Comparison of ENCODE assay signal across 20 cellular contexts in the genomic region with DNA sequence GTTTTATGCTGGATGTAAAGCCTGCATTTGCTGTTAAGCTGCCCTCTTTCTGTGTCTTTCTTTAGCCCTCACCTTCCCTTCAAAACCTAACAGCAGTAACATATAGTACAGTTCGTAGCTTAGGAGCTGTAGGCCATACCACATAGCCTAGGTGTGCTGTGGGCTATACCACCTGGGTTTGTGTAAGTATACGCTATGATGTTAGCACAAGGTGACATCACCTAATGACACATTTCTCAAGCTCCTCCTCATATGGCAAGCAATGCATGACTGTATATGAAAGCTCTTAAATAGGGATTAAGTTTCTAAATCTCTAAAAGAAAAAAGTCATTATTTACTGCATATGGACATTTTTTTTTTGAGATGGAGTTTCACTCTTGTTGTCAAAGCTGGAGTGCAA. TPM values are rescaled to one million over a fixed set of nuclear protein-coding genes. Genes with fewer than 3 reads are reported as not detected.
A peak's percentile ranks its signal among the peaks of the same experiment; 100 is the strongest.
DNase-seq lines count a peak whose midpoint lies in the region; ATAC-seq, FAIRE-seq and TF ChIP-seq lines count a peak whose summit lies in the region.
"Had no signal": no experiment of that assay in that cellular context is flagged by ENCODE, and none has a peak within 500 bp of the region (broad histone marks: within the 10 kb centered on the region; RNA-seq: fewer than 3 reads in every experiment).

No MANE protein-coding gene starts in this region.

- H3K27ac ChIP-seq in HEK293 (ENCODE audit: extremely low read depth, low read depth, low read length) (no peak overlapping the region), ovary (no peak overlapping the region)
- H3K27ac ChIP-seq: 22Rv1, A549, C4-2B had no signal

- CTCF ChIA-PET in HEK293 (lab: Yijun Ruan, JAX), result no interaction called here

- TF ChIP-seq CTCF in HEK293 (tag by site-specific recombination; IDR thresholded peaks at IDR 0.05) (no peak), bronchial epithelial cell (IDR thresholded peaks at IDR 0.05; ENCODE audit: insufficient read depth, low read length, severe bottlenecking) (no peak), ovary (IDR thresholded peaks at IDR 0.05) (no peak)

- H3K4me1 Mint-ChIP-seq in stimulated activated effector memory CD8-positive, alpha-beta T cell treated with anti-CD3 and anti-CD28 coated beads, Interleukin-12 subunit alpha, Interleukin-12 subunit beta, amount 100 ng/mL, for 72 hours, result no peaks in the 10 kb centered on the region

- DNase-seq in DMS53 (lab: John Stamatoyannopoulos, UW) (peak; percentile 56), DMS53 treated with DMSO at 0.1 percent for 48 hours (lab: John Stamatoyannopoulos, UW; ENCODE audit: unreplicated experiment) (no peak), bronchial epithelial cell (ENCODE audit: low read depth) (peak; percentile 63), HUDEP-2 (lab: John Stamatoyannopoulos, UW; ENCODE audit: unreplicated experiment in 76 of 76) (no peak), ovary (no peak)
- no peak for DNase-seq in stimulated activated effector memory CD8-positive, alpha-beta T cell treated with anti-CD3 and anti-CD28 coated beads, Interleukin-12 subunit alpha, Interleukin-12 subunit beta, amount 100 ng/mL, for 72 hours (ENCODE audit: low spot score in 2 of 2)
- DNase-seq: AML-193; CD4-positive, alpha-beta T cell; DMS153; DND-41; EL; GOT3; H7 had no signal

- no peak for FAIRE-seq in bronchial epithelial cell (lab: Jason Lieb, UNC)
- FAIRE-seq: A549, G401.6, GM12891 had no signal

- H3K27me3 ChIP-seq in bronchial epithelial cell (ENCODE audit: control insufficient read depth, insufficient read depth, low read length), result no peaks in the 10 kb centered on the region
- H3K27me3 ChIP-seq in ovary, result no peaks in the 10 kb centered on the region

- POLR2A ChIA-PET in HEK293 (lab: Yijun Ruan, JAX), result no interaction called here

- H3K9me3 Mint-ChIP-seq in stimulated activated effector memory CD8-positive, alpha-beta T cell treated with anti-CD3 and anti-CD28 coated beads, Interleukin-12 subunit alpha, Interleukin-12 subunit beta, amount 100 ng/mL, for 72 hours, result peaks cover 10% of the 10 kb centered on the region

- H3K4me1 ChIP-seq in HEK293 (ENCODE audit: control insufficient read depth, insufficient read depth, low read length) (0 out of 2 replicates have a peak, but pooled peaks cover 3% of the 10 kb centered on the region), ovary (ENCODE audit: insufficient read depth) (no peaks in the 10 kb centered on the region)

- H3K36me3 ChIP-seq in HEK293 (ENCODE audit: control insufficient read depth in 2 of 2, insufficient read depth in 1 of 2, low read length in 2 of 2) (no peaks in the 10 kb centered on the region), bronchial epithelial cell (ENCODE audit: control insufficient read depth, insufficient read depth, low read length) (no peaks in the 10 kb centered on the region), ovary (no peaks in the 10 kb centered on the region)

- H3K4me3 Mint-ChIP-seq in stimulated activated effector memory CD8-positive, alpha-beta T cell treated with anti-CD3 and anti-CD28 coated beads, Interleukin-12 subunit alpha, Interleukin-12 subunit beta, amount 100 ng/mL, for 72 hours, result no peak overlapping the region
- H3K4me3 Mint-ChIP-seq: CD4-positive, alpha-beta T cell had no signal

- TF ChIP-seq EP300 in ovary (IDR thresholded peaks at IDR 0.05), result no peak

- peak; percentile 44 for ATAC-seq in stimulated activated effector memory CD8-positive, alpha-beta T cell treated with anti-CD3 and anti-CD28 coated beads, Interleukin-12 subunit alpha, Interleukin-12 subunit beta, amount 100 ng/mL, for 72 hours
- ATAC-seq: HCT116 had no signal

- no peak for TF ChIP-seq POLR2A in ovary (IDR thresholded peaks at IDR 0.05)

- intact Hi-C loops in ovary (cut with DNase I), result no loop called here

- no peaks in the 10 kb centered on the region for H3K9me3 ChIP-seq in HEK293 (ENCODE audit: control insufficient read depth, insufficient read depth, low read depth, low read length)
- H3K9me3 ChIP-seq in ovary, result no peaks in the 10 kb centered on the region
- H3K9me3 ChIP-seq: A549 had no signal

- no peak overlapping the region for H3K27ac Mint-ChIP-seq in stimulated activated effector memory CD8-positive, alpha-beta T cell treated with anti-CD3 and anti-CD28 coated beads, Interleukin-12 subunit alpha, Interleukin-12 subunit beta, amount 100 ng/mL, for 72 hours
- H3K27ac Mint-ChIP-seq: CD4-positive, alpha-beta T cell had no signal

- 48 to 86% (median 85%) methylated on average over 2 of the region's 2 CpGs for WGBS in ovary, 3 donors

- H3K36me3 Mint-ChIP-seq in stimulated activated effector memory CD8-positive, alpha-beta T cell treated with anti-CD3 and anti-CD28 coated beads, Interleukin-12 subunit alpha, Interleukin-12 subunit beta, amount 100 ng/mL, for 72 hours, result no peaks in the 10 kb centered on the region

- H3K4me3 ChIP-seq in HEK293 (ENCODE audit: low read depth, low read length), result no peak overlapping the region
- no peak overlapping the region for H3K4me3 ChIP-seq in bronchial epithelial cell (ENCODE audit: low read depth, low read length)
- H3K4me3 ChIP-seq in ovary, result no peak overlapping the region
- H3K4me3 ChIP-seq: A549 had no signal

TF ChIP-seq in HEK293, 187 proteins besides CTCF, POLR2A, EP300 and RAD21:
- TF ChIP-seq ATF2 (tag by site-specific recombination; IDR thresholded peaks at IDR 0.05; ENCODE audit: low read depth) (0 out of 2 replicates have a peak, but pooled peaks have one; percentile 10), ZNF10 (tag by site-specific recombination; IDR thresholded peaks at IDR 0.05) (no peak), GLIS2 (tag by site-specific recombination; IDR thresholded peaks at IDR 0.05) (no peak), ZNF629 (tag by site-specific recombination; IDR thresholded peaks at IDR 0.05) (no peak), ZNF2 (tag by site-specific recombination; IDR thresholded peaks at IDR 0.05) (no peak)
- TF ChIP-seq, protein P1, sequence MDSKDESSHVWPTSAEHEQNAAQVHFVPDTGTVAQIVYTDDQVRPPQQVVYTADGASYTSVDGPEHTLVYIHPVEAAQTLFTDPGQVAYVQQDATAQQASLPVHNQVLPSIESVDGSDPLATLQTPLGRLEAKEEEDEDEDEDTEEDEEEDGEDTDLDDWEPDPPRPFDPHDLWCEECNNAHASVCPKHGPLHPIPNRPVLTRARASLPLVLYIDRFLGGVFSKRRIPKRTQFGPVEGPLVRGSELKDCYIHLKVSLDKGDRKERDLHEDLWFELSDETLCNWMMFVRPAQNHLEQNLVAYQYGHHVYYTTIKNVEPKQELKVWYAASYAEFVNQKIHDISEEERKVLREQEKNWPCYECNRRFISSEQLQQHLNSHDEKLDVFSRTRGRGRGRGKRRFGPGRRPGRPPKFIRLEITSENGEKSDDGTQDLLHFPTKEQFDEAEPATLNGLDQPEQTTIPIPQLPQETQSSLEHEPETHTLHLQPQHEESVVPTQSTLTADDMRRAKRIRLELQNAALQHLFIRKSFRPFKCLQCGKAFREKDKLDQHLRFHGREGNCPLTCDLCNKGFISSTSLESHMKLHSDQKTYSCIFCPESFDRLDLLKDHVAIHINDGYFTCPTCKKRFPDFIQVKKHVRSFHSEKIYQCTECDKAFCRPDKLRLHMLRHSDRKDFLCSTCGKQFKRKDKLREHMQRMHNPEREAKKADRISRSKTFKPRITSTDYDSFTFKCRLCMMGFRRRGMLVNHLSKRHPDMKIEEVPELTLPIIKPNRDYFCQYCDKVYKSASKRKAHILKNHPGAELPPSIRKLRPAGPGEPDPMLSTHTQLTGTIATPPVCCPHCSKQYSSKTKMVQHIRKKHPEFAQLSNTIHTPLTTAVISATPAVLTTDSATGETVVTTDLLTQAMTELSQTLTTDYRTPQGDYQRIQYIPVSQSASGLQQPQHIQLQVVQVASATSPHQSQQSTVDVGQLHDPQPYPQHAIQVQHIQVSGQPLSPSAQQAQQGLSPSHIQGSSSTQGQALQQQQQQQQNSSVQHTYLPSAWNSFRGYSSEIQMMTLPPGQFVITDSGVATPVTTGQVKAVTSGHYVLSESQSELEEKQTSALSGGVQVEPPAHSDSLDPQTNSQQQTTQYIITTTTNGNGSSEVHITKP (tag by site-specific recombination; IDR thresholded peaks at IDR 0.05), result peak; percentile 62
TF ChIP-seq in HEK293: peak in this region for 2.

RNA-seq across cellular contexts. Expression of gene TMEM97, which starts 57.8 kb away (rescaled TPM):
- total RNA-seq in bronchial epithelial cell (1.5 and 8.2 TPM in 2 replicates), ovary (10 to 100 TPM; 18.7 to 74.4 (median 26.0) TPM)
- 10 to 100 TPM; 20.3 to 93.0 TPM for polyA plus RNA-seq in ovary

Comparison
In these comparisons a context has a peak if more than half of its experiments do, and no peak if none do; other contexts are left out.
1. DNase-seq: peak in DMS53 (single experiment) and bronchial epithelial cell (single experiment); none in DMS53 treated with DMSO at 0.1 percent for 48 hours (single experiment), stimulated activated effector memory CD8-positive, alpha-beta T cell treated with anti-CD3 and anti-CD28 coated beads, Interleukin-12 subunit alpha, Interleukin-12 subunit beta, amount 100 ng/mL, for 72 hours (0 of 2), HUDEP-2 (0 of 76) and ovary (0 of 5).